In genomic region chr2:112751451-112752197, GRCh38 we compare ENCODE assay signal across 30 cellular contexts. TPM values are rescaled to one million over a fixed set of nuclear protein-coding genes. Genes with fewer than 3 reads are reported as not detected.
A peak's percentile ranks its signal among the peaks of the same experiment; 100 is the strongest.
DNase-seq lines count a peak whose midpoint lies in the region; ATAC-seq, FAIRE-seq and TF ChIP-seq lines count a peak whose summit lies in the region.
"Had no signal": no experiment of that assay in that cellular context is flagged by ENCODE, and none has a peak within 500 bp of the region (broad histone marks: within the 10 kb centered on the region; RNA-seq: fewer than 3 reads in every experiment).

No MANE protein-coding gene starts in this region.

- H3K9me1 ChIP-seq in endothelial cell of umbilical vein (replicated peaks; ENCODE audit: control insufficient read depth, extremely low read depth, insufficient read depth, low read length), result no peaks in the 10 kb centered on the region

- peak overlapping the region; percentile 99 for H3K27ac Mint-ChIP-seq in HFFc6
- H3K27ac Mint-ChIP-seq: CD4-positive, CD25-positive, alpha-beta regulatory T cell; stimulated activated naive B cell treated with anti-CD40 and anti-IgM and Interleukin-4, amounts not matched to agents 10 μg/mL and 1 μg/mL and 100 μg/mL, for 72 hours had no signal

- H3K36me3 ChIP-seq in ACC112 (ENCODE audit: insufficient read depth, low read length) (peaks cover 32% of the 10 kb centered on the region), endothelial cell of umbilical vein (ENCODE audit: control insufficient read depth in 2 of 2, extremely low read depth in 1 of 2, insufficient read depth in 2 of 2, low read length in 2 of 2) (peaks cover 0 to 11% of the 10 kb centered on the region in 2 experiments), right lobe of liver (no peaks in the 10 kb centered on the region)
- H3K36me3 ChIP-seq: suprapubic skin had no signal

- H3K36me3 Mint-ChIP-seq in HFFc6 (ENCODE audit: low read depth), result peaks cover 30% of the 10 kb centered on the region
- H3K36me3 Mint-ChIP-seq: CD4-positive, CD25-positive, alpha-beta regulatory T cell; stimulated activated naive B cell treated with anti-CD40 and anti-IgM and Interleukin-4, amounts not matched to agents 10 μg/mL and 1 μg/mL and 100 μg/mL, for 72 hours had no signal

- TF ChIP-seq POLR2A in endothelial cell of umbilical vein (IDR thresholded peaks at IDR 0.05; ENCODE audit: low read depth, low read length) (no peak), right lobe of liver (IDR thresholded peaks at IDR 0.05) (no peak)

- H3K4me1 Mint-ChIP-seq in HFFc6 (ENCODE audit: low read depth), result peaks cover 68% of the 10 kb centered on the region

- no peaks in the 10 kb centered on the region for H3K27me3 Mint-ChIP-seq in HFFc6 (ENCODE audit: insufficient read depth)
- H3K27me3 Mint-ChIP-seq: CD4-positive, CD25-positive, alpha-beta regulatory T cell; effector memory CD8-positive, alpha-beta T cell; stimulated activated naive B cell treated with anti-CD40 and anti-IgM and Interleukin-4, amounts not matched to agents 10 μg/mL and 1 μg/mL and 100 μg/mL, for 72 hours had no signal

- no peaks in the 10 kb centered on the region for H4K20me1 ChIP-seq in endothelial cell of umbilical vein (replicated peaks; ENCODE audit: control insufficient read depth, extremely low read depth, insufficient read depth, low read length)

- H3K4me2 ChIP-seq in endothelial cell of umbilical vein (ENCODE audit: insufficient read depth, low read length), result no peak overlapping the region

- H3K27me3 ChIP-seq in ACC112 (ENCODE audit: insufficient read depth, low read length) (no peaks in the 10 kb centered on the region), endothelial cell of umbilical vein (ENCODE audit: control insufficient read depth in 2 of 2, insufficient read depth in 2 of 2, low read length in 2 of 2) (no peaks in the 10 kb centered on the region), right lobe of liver (no peaks in the 10 kb centered on the region)
- H3K27me3 ChIP-seq: spleen, suprapubic skin had no signal

- no peak overlapping the region; the same call in 1 of the 2 replicates for H3K4me3 Mint-ChIP-seq in HFFc6
- H3K4me3 Mint-ChIP-seq: effector memory CD8-positive, alpha-beta T cell; stimulated activated naive B cell treated with anti-CD40 and anti-IgM and Interleukin-4, amounts not matched to agents 10 μg/mL and 1 μg/mL and 100 μg/mL, for 72 hours had no signal

- H3K4me1 ChIP-seq in ACC112 (ENCODE audit: control insufficient read depth, insufficient read depth, low read length, unreplicated experiment), result peaks cover 9% of the 10 kb centered on the region
- H3K4me1 ChIP-seq in endothelial cell of umbilical vein (ENCODE audit: control insufficient read depth, extremely low read depth, insufficient read depth, low read length), result no peaks in the 10 kb centered on the region
- peaks cover 0 to 41% (median 18%) of the 10 kb centered on the region in 4 donors for H3K4me1 ChIP-seq in right lobe of liver
- H3K4me1 ChIP-seq: suprapubic skin had no signal

- no peak for FAIRE-seq in endothelial cell of umbilical vein (lab: Jason Lieb, UNC)
- FAIRE-seq: bronchial epithelial cell, D721Med, K562, keratinocyte, urothelium cell line had no signal

- ATAC-seq in right lobe of liver (peak; percentile 33 to 62 (median 52)), GM21619 (IDR thresholded peaks at IDR 0.05; ENCODE audit: unreplicated experiment) (no peak), GM18868 (IDR thresholded peaks at IDR 0.05; ENCODE audit: unreplicated experiment) (no peak)
- ATAC-seq: effector memory CD8-positive, alpha-beta T cell; K562; Panc1; stimulated activated naive B cell treated with anti-CD40 and anti-IgM and Interleukin-4, amounts not matched to agents 10 μg/mL and 1 μg/mL and 100 μg/mL, for 72 hours had no signal

- H3K27ac ChIP-seq in ACC112 (ENCODE audit: low read depth, low read length), result peak overlapping the region; percentile 60
- no peak overlapping the region for H3K27ac ChIP-seq in endothelial cell of umbilical vein (ENCODE audit: insufficient read depth, low read depth, low read length)
- peak overlapping the region in 2 of 3 donors; percentile 71 to 74 for H3K27ac ChIP-seq in right lobe of liver
- H3K27ac ChIP-seq: coronary artery, spleen, suprapubic skin had no signal

- CTCF ChIA-PET in endothelial cell of umbilical vein (lab: Charles Lee), result interaction anchor here (0.7 to 9.5 kb wide), 7 partner anchors 10 to 207 kb away, joined by 3 to 410 read pairs (median 5); no protein-coding TSS in a partner anchor

- no peak for TF ChIP-seq CTCF in HFFc6 (IDR thresholded peaks at IDR 0.05)
- TF ChIP-seq CTCF in endothelial cell of umbilical vein (IDR thresholded peaks at IDR 0.05; ENCODE audit: extremely low read depth in 1 of 2, insufficient read depth in 1 of 2, low read depth in 1 of 2, low read length in 2 of 2), result no peak
- no peak for TF ChIP-seq CTCF in right lobe of liver (IDR thresholded peaks at IDR 0.05)

- H3K9me3 Mint-ChIP-seq in HFFc6, result no peaks in the 10 kb centered on the region
- H3K9me3 Mint-ChIP-seq: CD4-positive, CD25-positive, alpha-beta regulatory T cell; effector memory CD8-positive, alpha-beta T cell; stimulated activated naive B cell treated with anti-CD40 and anti-IgM and Interleukin-4, amounts not matched to agents 10 μg/mL and 1 μg/mL and 100 μg/mL, for 72 hours had no signal

- BruUV-seq in endothelial cell of umbilical vein (replicated peaks; lab: Mats Ljungman, UMichigan), result no TSS peak

- no peak overlapping the region for H3K9ac ChIP-seq in endothelial cell of umbilical vein (replicated peaks; ENCODE audit: extremely low read depth, insufficient read depth, low read length)

- peak; percentile 10 for DNase-seq in HFFc6
- DNase-seq in endothelial cell of umbilical vein (ENCODE audit: low read depth, low spot score), result peak; percentile 20
- no peak for DNase-seq in right lobe of liver
- no peak for DNase-seq in activated naive CD4-positive, alpha-beta T cell (lab: John Stamatoyannopoulos, UW)
- DNase-seq: activated CD4-positive, CD25-positive, alpha-beta regulatory T cell treated with anti-CD3 and anti-CD28 coated beads, Interleukin-2, amount 50 U/mL, for 72 hours; activated CD8-positive, alpha-beta memory T cell treated with anti-CD3 and anti-CD28 coated beads for 24 hours; activated gamma-delta T cell; activated T-cell treated with anti-CD3 and anti-CD28 coated beads, Interleukin-2, amount 50 U/mL, for 1 hour; CD4-positive, CD25-positive, alpha-beta regulatory T cell; effector memory CD8-positive, alpha-beta T cell; MV-4-11; NCI-H1694 treated with DMSO at 0.1 percent for 48 hours; NCI-H524 treated with DMSO at 0.1 percent for 48 hours; spleen; stimulated activated CD4-positive, alpha-beta T cell treated with anti-CD3 and anti-CD28 coated beads, Interleukin-4, amount 100 ng/mL, for 24 hours; stimulated activated naive B cell treated with anti-CD40 and anti-IgM and Interleukin-4, amounts not matched to agents 10 μg/mL and 1 μg/mL and 100 μg/mL, for 72 hours had no signal

- no peak overlapping the region for H2AFZ ChIP-seq in ACC112 (ENCODE audit: low read length, unreplicated experiment)
- no peak overlapping the region for H2AFZ ChIP-seq in endothelial cell of umbilical vein (ENCODE audit: low read depth, low read length)

- H3K9me3 ChIP-seq in endothelial cell of umbilical vein (replicated peaks; ENCODE audit: control insufficient read depth, insufficient read depth, low read length) (no peaks in the 10 kb centered on the region), right lobe of liver (no peaks in the 10 kb centered on the region)
- H3K9me3 ChIP-seq: spleen, suprapubic skin had no signal

- no peak overlapping the region for H3K4me3 ChIP-seq in ACC112 (ENCODE audit: low read depth, low read length)
- H3K4me3 ChIP-seq in endothelial cell of umbilical vein (replicated peaks in 1 of 3; ENCODE audit: insufficient read depth in 1 of 3, low read depth in 1 of 3, low read length in 3 of 3), result no peak overlapping the region
- no peak overlapping the region for H3K4me3 ChIP-seq in right lobe of liver
- H3K4me3 ChIP-seq: coronary artery, K562, lung, spleen, suprapubic skin had no signal

- dilution Hi-C loops in endothelial cell of umbilical vein (cut with MboI; ENCODE audit: extremely low pct_ligation_motif_present, low sequenced_read_pairs), result loop anchor here (25.0 kb wide), 1 partner anchor 186 kb away; no protein-coding TSS in a partner anchor

- intact Hi-C loops in endothelial cell of umbilical vein (cut with micrococcal nuclease), result loop anchor here (2.0 kb wide), 1 partner anchor 13 kb away; the partner anchor contains the start of gene CKAP2L
- intact Hi-C loops in right lobe of liver (cut with DNase I), result no loop called here

- H3K79me2 ChIP-seq in ACC112 (ENCODE audit: control insufficient read depth, insufficient read depth, low read length, unreplicated experiment), result peaks cover 49% of the 10 kb centered on the region
- H3K79me2 ChIP-seq in endothelial cell of umbilical vein (ENCODE audit: control insufficient read depth, insufficient read depth, low read length), result peaks cover 47% of the 10 kb centered on the region

- POLR2A ChIA-PET in endothelial cell of umbilical vein (lab: Charles Lee), result no interaction called here

RNA-seq across cellular contexts. Expression of gene CKAP2L, which starts 12.8 kb away (rescaled TPM):
- total RNA-seq in HFFc6 (2021; fragmentation: NEBNext Ultra II Directional; extraction: Animal tissue kit (Norgen Biotek cat#: 25700)), result 10 to 100 TPM; 10.6 to 35.7 (median 30.2) TPM
- total RNA-seq in endothelial cell of umbilical vein (25.2 and 30.7 TPM in 2 replicates), right lobe of liver (1 to 10 TPM in 2 of 6 experiments, under 1 TPM in 4; 0.20 to 1.4 (median 0.66) TPM)
- polyA plus RNA-seq in endothelial cell of umbilical vein, result 2.3 and 3.4 TPM in 2 replicates
- polyA plus RNA-seq in endothelial cell of umbilical vein (2011; cell fraction: cytosol; rRNA removed), result 5.4 and 5.8 TPM in 2 replicates
- polyA plus RNA-seq in endothelial cell of umbilical vein (2011; cell fraction: nucleus; rRNA removed), result 3.4 and 6.6 TPM in 2 replicates
- polyA plus RNA-seq in endothelial cell of umbilical vein (2012), result 7.1 and 16.4 TPM in 2 replicates
- polyA minus RNA-seq in endothelial cell of umbilical vein, result 4.6 and 5.2 TPM in 2 replicates
- 6.3 TPM for polyA minus RNA-seq in endothelial cell of umbilical vein (2011; cell fraction: cytosol; rRNA and poly(A)+ RNA removed)
- polyA minus RNA-seq in endothelial cell of umbilical vein (2011; cell fraction: nucleus; rRNA and poly(A)+ RNA removed), result 6.7 and 11.9 TPM in 2 replicates

RNA-seq across cellular contexts. Expression of gene NT5DC4, which starts 30.8 kb away (rescaled TPM):
- not detected for total RNA-seq in HFFc6 (2021; fragmentation: NEBNext Ultra II Directional; extraction: Animal tissue kit (Norgen Biotek cat#: 25700))
- total RNA-seq in endothelial cell of umbilical vein (not detected in 2 replicates), right lobe of liver (not detected)
- polyA plus RNA-seq in endothelial cell of umbilical vein, result not detected in 2 replicates
- polyA plus RNA-seq in endothelial cell of umbilical vein (2011; cell fraction: cytosol; rRNA removed), result not detected in 2 replicates
- polyA plus RNA-seq in endothelial cell of umbilical vein (2011; cell fraction: nucleus; rRNA removed), result not detected in 2 replicates
- polyA plus RNA-seq in endothelial cell of umbilical vein (2012), result not detected in 2 replicates
- not detected in 2 replicates for polyA minus RNA-seq in endothelial cell of umbilical vein
- polyA minus RNA-seq in endothelial cell of umbilical vein (2011; cell fraction: cytosol; rRNA and poly(A)+ RNA removed), result not detected
- not detected in 2 replicates for polyA minus RNA-seq in endothelial cell of umbilical vein (2011; cell fraction: nucleus; rRNA and poly(A)+ RNA removed)
- total RNA-seq: bronchial epithelial cell; CD4-positive, CD25-positive, alpha-beta regulatory T cell; glomerular endothelial cell; T-helper 1 cell treated with Interleukin-12 subunit alpha and Interleukin-12 subunit beta and Interleukin-4 antibody, amounts not matched to agents 30 ng/mL and 1 ng/mL, for 36 hours had no signal
- polyA plus RNA-seq: CD4-positive, CD25-positive, alpha-beta regulatory T cell had no signal

RNA-seq across cellular contexts. Expression of gene IL1A, which starts 32.7 kb away (rescaled TPM):
- under 1 TPM in 1 of 6 experiments, not detected in 5; 0.07 TPM for total RNA-seq in HFFc6 (2021; fragmentation: NEBNext Ultra II Directional; extraction: Animal tissue kit (Norgen Biotek cat#: 25700))
- total RNA-seq in endothelial cell of umbilical vein, result 0.99 and 1.4 TPM in 2 replicates
- 0.25 and 0.29 TPM in 2 replicates for polyA plus RNA-seq in endothelial cell of umbilical vein
- polyA plus RNA-seq in endothelial cell of umbilical vein (2011; cell fraction: cytosol; rRNA removed), result 0.27 and 0.44 TPM in 2 replicates
- 0.90 and 1.1 TPM in 2 replicates for polyA plus RNA-seq in endothelial cell of umbilical vein (2011; cell fraction: nucleus; rRNA removed)
- 3.5 and 4.3 TPM in 2 replicates for polyA plus RNA-seq in endothelial cell of umbilical vein (2012)
- polyA minus RNA-seq in endothelial cell of umbilical vein, result 0.21 and 0.44 TPM in 2 replicates
- polyA minus RNA-seq in endothelial cell of umbilical vein (2011; cell fraction: cytosol; rRNA and poly(A)+ RNA removed), result 0.72 TPM
- 0.19 and 0.34 TPM in 2 replicates for polyA minus RNA-seq in endothelial cell of umbilical vein (2011; cell fraction: nucleus; rRNA and poly(A)+ RNA removed)
- total RNA-seq in right lobe of liver, result not detected
- polyA plus RNA-seq: CD4-positive, CD25-positive, alpha-beta regulatory T cell had no signal

Comparison
In these comparisons a context has a peak if more than half of its experiments do, and no peak if none do; other contexts are left out.
1. DNase-seq: peak in HFFc6 (single experiment) and endothelial cell of umbilical vein (single experiment); none in right lobe of liver (0 of 3) and activated naive CD4-positive, alpha-beta T cell (0 of 4).
2. ATAC-seq: peak in right lobe of liver (4 of 4); none in GM21619 (single experiment) and GM18868 (single experiment).
3. RNA of gene CKAP2L, which starts 12.8 kb away (total RNA-seq): 10.6 to 35.7 TPM in HFFc6 and 25.2 to 30.7 TPM in endothelial cell of umbilical vein; 0.20 to 1.4 TPM in right lobe of liver; every median in the first group is over 4 times any median in the second.